ENCODE assay signal across 8 cellular contexts in the genomic region with DNA sequence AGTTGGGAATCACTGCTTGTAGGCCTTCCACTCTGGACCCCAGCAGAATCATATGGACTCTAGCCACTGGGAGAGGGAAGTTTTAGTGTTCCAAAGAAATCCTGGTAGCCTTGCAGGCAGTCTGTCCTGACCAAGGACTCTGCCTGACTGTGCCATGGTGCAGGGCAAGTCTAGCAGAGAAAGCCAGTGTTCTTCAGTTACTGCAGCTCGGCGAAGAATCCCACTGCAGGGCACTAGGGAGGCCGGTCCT. TPM values are rescaled to one million over a fixed set of nuclear protein-coding genes. Genes with fewer than 3 reads are reported as not detected.
DNase-seq lines count a peak whose midpoint lies in the region; ATAC-seq and TF ChIP-seq lines count a peak whose summit lies in the region.

No MANE protein-coding gene starts in this region.

- peak overlapping the region; percentile 96 for H3K4me3 ChIP-seq in iPS-11a (ENCODE audit: low read depth, low read length)

- peaks cover 27% of the 10 kb centered on the region for H3K36me3 Mint-ChIP-seq in activated T-cell treated with anti-CD3 and anti-CD28 coated beads, Interleukin-2, amount 50 U/mL, for 4 hours (ENCODE audit: insufficient read depth)
- H3K36me3 Mint-ChIP-seq in activated CD8-positive, alpha-beta T cell treated with anti-CD3 and anti-CD28 coated beads for 36 hours (ENCODE audit: low read depth), result peaks cover 38% of the 10 kb centered on the region

- H3K4me3 Mint-ChIP-seq in activated T-cell treated with anti-CD3 and anti-CD28 coated beads, Interleukin-2, amount 50 U/mL, for 4 hours, result peak overlapping the region; percentile 97
- H3K4me3 Mint-ChIP-seq in activated CD8-positive, alpha-beta T cell treated with anti-CD3 and anti-CD28 coated beads for 36 hours, result peak overlapping the region; percentile 97

- DNase-seq in activated T-cell treated with anti-CD3 and anti-CD28 coated beads, Interleukin-2, amount 50 U/mL, for 4 hours, result no peak
- no peak for DNase-seq in activated T-cell treated with anti-CD3 and anti-CD28 coated beads, Interleukin-2, amount 50 U/mL, for 1 hour
- DNase-seq in activated CD8-positive, alpha-beta T cell treated with anti-CD3 and anti-CD28 coated beads for 36 hours, result no peak
- no peak for DNase-seq in stimulated activated naive CD8-positive, alpha-beta T cell treated with anti-CD3 and anti-CD28 coated beads, Interleukin-15, Interleukin-2, amounts not matched to agents 100 U/mL and 50 U/mL, for 24 hours
- no peak for DNase-seq in SKM-1 treated with dmso at 0.1 percent for 144 hours (lab: John Stamatoyannopoulos, UW; ENCODE audit: unreplicated experiment)

- CTCF ChIA-PET in activated CD8-positive, alpha-beta T cell treated with anti-CD3 and anti-CD28 coated beads for 36 hours (lab: Charles Lee), result interaction anchor here (1.3 to 3.2 kb wide), 3 partner anchors 21 to 521 kb away, joined by 3 to 11 read pairs (median 4); a partner anchor contains a TSS

- POLR2A ChIA-PET in activated CD8-positive, alpha-beta T cell treated with anti-CD3 and anti-CD28 coated beads for 36 hours (lab: Charles Lee), result interaction anchor here (0.7 to 18.0 kb wide), 6 partner anchors 13 to 730 kb away, joined by 3 to 384 read pairs (median 3); a partner anchor contains a TSS

- no peaks in the 10 kb centered on the region for H3K27me3 Mint-ChIP-seq in activated T-cell treated with anti-CD3 and anti-CD28 coated beads, Interleukin-2, amount 50 U/mL, for 4 hours (ENCODE audit: low read depth)
- H3K27me3 Mint-ChIP-seq in activated CD8-positive, alpha-beta T cell treated with anti-CD3 and anti-CD28 coated beads for 36 hours, result peaks cover 2% of the 10 kb centered on the region

- peak; percentile 5 to 7 for ATAC-seq in activated T-cell treated with anti-CD3 and anti-CD28 coated beads, Interleukin-2, amount 50 U/mL, for 4 hours
- ATAC-seq in activated CD8-positive, alpha-beta T cell treated with anti-CD3 and anti-CD28 coated beads for 36 hours, result peak; percentile 25
- ATAC-seq in stimulated activated naive CD8-positive, alpha-beta T cell treated with anti-CD3 and anti-CD28 coated beads, Interleukin-15, Interleukin-2, amounts not matched to agents 100 U/mL and 50 U/mL, for 24 hours, result peak; percentile 16
- ATAC-seq in GM21723 (IDR thresholded peaks at IDR 0.05; ENCODE audit: unreplicated experiment), result no peak
- ATAC-seq in GM21786 (IDR thresholded peaks at IDR 0.05; ENCODE audit: unreplicated experiment), result no peak

- no peak for TF ChIP-seq CTCF in activated CD8-positive, alpha-beta T cell treated with anti-CD3 and anti-CD28 coated beads for 36 hours (IDR thresholded peaks at IDR 0.05)

- no peaks in the 10 kb centered on the region for H3K9me3 Mint-ChIP-seq in activated T-cell treated with anti-CD3 and anti-CD28 coated beads, Interleukin-2, amount 50 U/mL, for 4 hours
- no peaks in the 10 kb centered on the region for H3K9me3 Mint-ChIP-seq in activated CD8-positive, alpha-beta T cell treated with anti-CD3 and anti-CD28 coated beads for 36 hours

- H3K4me1 Mint-ChIP-seq in activated T-cell treated with anti-CD3 and anti-CD28 coated beads, Interleukin-2, amount 50 U/mL, for 4 hours (ENCODE audit: low read depth), result peaks cover 46% of the 10 kb centered on the region
- H3K4me1 Mint-ChIP-seq in activated CD8-positive, alpha-beta T cell treated with anti-CD3 and anti-CD28 coated beads for 36 hours (ENCODE audit: low read depth), result peaks cover 56% of the 10 kb centered on the region

- H3K27ac Mint-ChIP-seq in activated CD8-positive, alpha-beta T cell treated with anti-CD3 and anti-CD28 coated beads for 36 hours, result peak overlapping the region; percentile 92

- intact Hi-C loops in activated CD8-positive, alpha-beta T cell treated with anti-CD3 and anti-CD28 coated beads for 36 hours (cut with micrococcal nuclease), result no loop called here

RNA-seq across cellular contexts. Expression of a gene that starts 20.3 kb away (rescaled TPM):
- 100 to 1,000 TPM; 201 to 208 (median 202) TPM for total RNA-seq in activated T-cell treated with anti-CD3 and anti-CD28 coated beads, Interleukin-2, amount 50 U/mL, for 4 hours
- 100 to 1,000 TPM; 181 to 209 TPM for total RNA-seq in activated CD8-positive, alpha-beta T cell treated with anti-CD3 and anti-CD28 coated beads for 36 hours

Comparison
In these comparisons a context has a peak if more than half of its experiments do, and no peak if none do; other contexts are left out.
1. ATAC-seq: peak in activated T-cell treated with anti-CD3 and anti-CD28 coated beads, Interleukin-2, amount 50 U/mL, for 4 hours (2 of 2), activated CD8-positive, alpha-beta T cell treated with anti-CD3 and anti-CD28 coated beads for 36 hours (single experiment) and stimulated activated naive CD8-positive, alpha-beta T cell treated with anti-CD3 and anti-CD28 coated beads, Interleukin-15, Interleukin-2, amounts not matched to agents 100 U/mL and 50 U/mL, for 24 hours (single experiment); none in GM21723 (single experiment) and GM21786 (single experiment).